14 cellular contexts compared by ENCODE assay signal in the genomic region with DNA sequence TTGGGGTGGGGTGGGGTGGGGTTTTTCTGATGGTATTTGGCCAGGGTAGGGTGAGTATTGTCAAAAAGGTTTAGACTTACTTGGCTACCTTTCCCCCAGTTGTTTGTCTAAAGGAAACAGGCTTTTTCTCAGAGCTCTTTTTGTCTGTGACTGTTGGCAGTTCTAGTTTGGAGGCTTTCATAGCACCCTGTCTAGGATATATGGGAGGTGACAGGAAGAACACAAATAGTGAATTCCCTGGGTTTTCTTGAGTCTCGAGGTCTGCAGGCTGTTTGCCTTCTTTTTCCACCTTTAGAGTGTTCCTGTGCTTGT. TPM values are rescaled to one million over a fixed set of nuclear protein-coding genes. Genes with fewer than 3 reads are reported as not detected.
DNase-seq lines count a peak whose midpoint lies in the region; ATAC-seq, FAIRE-seq and TF ChIP-seq lines count a peak whose summit lies in the region.
"Had no signal": no experiment of that assay in that cellular context is flagged by ENCODE, and none has a peak within 500 bp of the region (broad histone marks: within the 10 kb centered on the region; RNA-seq: fewer than 3 reads in every experiment).

No MANE protein-coding gene starts in this region.

- CTCF ChIA-PET in CD4-positive, alpha-beta memory T cell (lab: Charles Lee; ENCODE audit: partially characterized antibody): interaction anchor here (1.0 to 3.8 kb wide), 15 partner anchors 8 to 275 kb away, joined by 3 to 52 read pairs (median 5); a partner anchor contains a TSS
- CTCF ChIA-PET in endothelial cell of umbilical vein (lab: Charles Lee): interaction anchor here (0.6 to 2.5 kb wide), 20 partner anchors 9 to 1472 kb away, joined by 3 to 14 read pairs (median 3); no protein-coding TSS in a partner anchor

- no peak for ATAC-seq in gastroesophageal sphincter
- no peak for ATAC-seq in esophagus mucosa

- TF ChIP-seq POLR2A in endothelial cell of umbilical vein (IDR thresholded peaks at IDR 0.05; ENCODE audit: low read depth, low read length) (no peak), gastroesophageal sphincter (IDR thresholded peaks at IDR 0.05) (no peak)

- no peak overlapping the region for H3K18ac ChIP-seq in mesendoderm (ENCODE audit: low read length)

- no peaks in the 10 kb centered on the region for H3K79me1 ChIP-seq in mesendoderm (ENCODE audit: low read length)

- no peak overlapping the region for H3K56ac ChIP-seq in mesendoderm (ENCODE audit: low read length)

- no peak overlapping the region for H4K5ac ChIP-seq in mesendoderm (ENCODE audit: low read length)

- H3K27ac Mint-ChIP-seq in CD4-positive, alpha-beta memory T cell: peak overlapping the region; percentile 13 to 92 (median 80)

- H3K4me2 ChIP-seq in endothelial cell of umbilical vein (ENCODE audit: insufficient read depth, low read length): no peak overlapping the region
- no peak overlapping the region for H3K4me2 ChIP-seq in mesendoderm (ENCODE audit: low read length)

- H2BK120ac ChIP-seq in mesendoderm (ENCODE audit: low read depth, low read length): no peak overlapping the region

- intact Hi-C loops in CD4-positive, alpha-beta memory T cell (cut with micrococcal nuclease): loop anchor here (1.0 to 10.0 kb wide), 4 partner anchors 10 to 272 kb away; no protein-coding TSS in a partner anchor
- intact Hi-C loops in endothelial cell of umbilical vein (cut with micrococcal nuclease): loop anchor here (1.0 kb wide), 2 partner anchors 189 to 274 kb away; no protein-coding TSS in a partner anchor

- POLR2A ChIA-PET in CD4-positive, alpha-beta memory T cell (lab: Charles Lee; ENCODE audit: partially characterized antibody): interaction anchor here (0.9 to 3.3 kb wide), 12 partner anchors 10 to 277 kb away, joined by 3 to 41 read pairs (median 8); a partner anchor contains a TSS
- POLR2A ChIA-PET in endothelial cell of umbilical vein (lab: Charles Lee): no interaction called here

- no peak overlapping the region for H2AFZ ChIP-seq in endothelial cell of umbilical vein (ENCODE audit: low read depth, low read length)

- no peak overlapping the region for H3K27ac ChIP-seq in 22Rv1
- peak overlapping the region; percentile 35 for H3K27ac ChIP-seq in CD4-positive, alpha-beta memory T cell (ENCODE audit: low read depth, low read length)
- H3K27ac ChIP-seq in VCaP: no peak overlapping the region
- H3K27ac ChIP-seq in endothelial cell of umbilical vein (ENCODE audit: insufficient read depth, low read depth, low read length): no peak overlapping the region
- no peak overlapping the region for H3K27ac ChIP-seq in mesendoderm (ENCODE audit: low read depth, low read length)
- H3K27ac ChIP-seq in gastroesophageal sphincter: no peak overlapping the region
- H3K27ac ChIP-seq: breast epithelium, dorsolateral prefrontal cortex, pancreas, suprapubic skin had no signal

- no peaks in the 10 kb centered on the region for H3K9me3 ChIP-seq in CD4-positive, alpha-beta memory T cell (ENCODE audit: control insufficient read depth in 1 of 2, low read length in 2 of 2)
- H3K9me3 ChIP-seq in endothelial cell of umbilical vein (replicated peaks; ENCODE audit: control insufficient read depth, insufficient read depth, low read length) (no peaks in the 10 kb centered on the region), gastroesophageal sphincter (no peaks in the 10 kb centered on the region)
- H3K9me3 ChIP-seq: esophagus squamous epithelium, pancreas, suprapubic skin had no signal

- H3K4me1 Mint-ChIP-seq in CD4-positive, alpha-beta memory T cell: peaks cover 37 to 69% (median 53%) of the 10 kb centered on the region in 4 donors

- no peak overlapping the region for H2AK5ac ChIP-seq in mesendoderm (ENCODE audit: low read length)

- no peak overlapping the region for H3K23ac ChIP-seq in mesendoderm (ENCODE audit: low read length)

- peaks cover 0 to 5% (median 1%) of the 10 kb centered on the region in 8 donors for H3K9me3 Mint-ChIP-seq in CD4-positive, alpha-beta memory T cell

- DNase-seq in CD4-positive, alpha-beta memory T cell: no peak
- DNase-seq in endothelial cell of umbilical vein (ENCODE audit: low read depth, low spot score) (peak; percentile 6), mesendoderm (no peak), OCI-M2 (lab: John Stamatoyannopoulos, UW; ENCODE audit: unreplicated experiment) (no peak)
- DNase-seq: esophagus squamous epithelium, NCI-H1105 treated with DMSO at 0.1 percent for 48 hours had no signal

- no TSS peak for BruUV-seq in endothelial cell of umbilical vein (replicated peaks; lab: Mats Ljungman, UMichigan)

- H3K4ac ChIP-seq in mesendoderm (ENCODE audit: low read depth, low read length): no peak overlapping the region

- no peak overlapping the region for H2BK15ac ChIP-seq in mesendoderm (replicated peaks; ENCODE audit: low read depth)

- peaks cover 6 to 34% of the 10 kb centered on the region in 2 donors for H3K36me3 Mint-ChIP-seq in CD4-positive, alpha-beta memory T cell

- WGBS in mesendoderm (ENCODE audit: extremely low coverage, insufficient coverage, low lambda C conversion rate): no CpG with 5 or more reads among the region's 1 CpG
- WGBS in gastroesophageal sphincter (ENCODE audit: low coverage in 1 of 2), 2 donors: 33% methylated on average over 1 of the region's 1 CpG; no CpG with 5 or more reads in 1 of the 2 donors

- no peaks in the 10 kb centered on the region for H3K9me1 ChIP-seq in endothelial cell of umbilical vein (replicated peaks; ENCODE audit: control insufficient read depth, extremely low read depth, insufficient read depth, low read length)

- no peaks in the 10 kb centered on the region for H3K36me3 ChIP-seq in CD4-positive, alpha-beta memory T cell (ENCODE audit: insufficient read depth, low read length)
- H3K36me3 ChIP-seq in endothelial cell of umbilical vein (ENCODE audit: control insufficient read depth in 2 of 2, extremely low read depth in 1 of 2, insufficient read depth in 2 of 2, low read length in 2 of 2) (no peaks in the 10 kb centered on the region), mesendoderm (ENCODE audit: control insufficient read depth, insufficient read depth, low read length) (no peaks in the 10 kb centered on the region), gastroesophageal sphincter (no peaks in the 10 kb centered on the region)
- H3K36me3 ChIP-seq: breast epithelium, esophagus squamous epithelium, pancreas, suprapubic skin had no signal

- dilution Hi-C loops in endothelial cell of umbilical vein (cut with MboI; ENCODE audit: extremely low pct_ligation_motif_present, low sequenced_read_pairs): no loop called here

- peak overlapping the region in 4 of 8 donors; percentile 39 to 64 (median 54) for H3K4me3 Mint-ChIP-seq in CD4-positive, alpha-beta memory T cell

- no peak overlapping the region for H3K4me3 ChIP-seq in CD4-positive, alpha-beta memory T cell (ENCODE audit: low read length in 2 of 2)
- H3K4me3 ChIP-seq in endothelial cell of umbilical vein (replicated peaks in 1 of 3; ENCODE audit: insufficient read depth in 1 of 3, low read depth in 1 of 3, low read length in 3 of 3): no peak overlapping the region
- H3K4me3 ChIP-seq in mesendoderm (ENCODE audit: low read length): no peak overlapping the region
- no peak overlapping the region for H3K4me3 ChIP-seq in gastroesophageal sphincter
- H3K4me3 ChIP-seq: breast epithelium, dorsolateral prefrontal cortex, esophagus squamous epithelium, pancreas, suprapubic skin had no signal

- H3K27me3 Mint-ChIP-seq in CD4-positive, alpha-beta memory T cell: no peaks in the 10 kb centered on the region

- H3K4me1 ChIP-seq in CD4-positive, alpha-beta memory T cell (ENCODE audit: insufficient read depth, low read length): peaks cover 76% of the 10 kb centered on the region
- H3K4me1 ChIP-seq in endothelial cell of umbilical vein (ENCODE audit: control insufficient read depth, extremely low read depth, insufficient read depth, low read length) (no peaks in the 10 kb centered on the region), mesendoderm (ENCODE audit: control insufficient read depth, low read depth, low read length) (no peaks in the 10 kb centered on the region), gastroesophageal sphincter (no peaks in the 10 kb centered on the region)
- H3K4me1 ChIP-seq: breast epithelium, pancreas, suprapubic skin had no signal

- H4K20me1 ChIP-seq in endothelial cell of umbilical vein (replicated peaks; ENCODE audit: control insufficient read depth, extremely low read depth, insufficient read depth, low read length): no peaks in the 10 kb centered on the region

- H3K79me2 ChIP-seq in endothelial cell of umbilical vein (ENCODE audit: control insufficient read depth, insufficient read depth, low read length) (peaks cover 8% of the 10 kb centered on the region), mesendoderm (ENCODE audit: control insufficient read depth, insufficient read depth, low read length) (peaks cover 2% of the 10 kb centered on the region)

- H3K9ac ChIP-seq in endothelial cell of umbilical vein (replicated peaks; ENCODE audit: extremely low read depth, insufficient read depth, low read length) (no peak overlapping the region), mesendoderm (ENCODE audit: low read length) (no peak overlapping the region)

- no peak for FAIRE-seq in endothelial cell of umbilical vein (lab: Jason Lieb, UNC)
- FAIRE-seq: pancreas had no signal

- H2BK5ac ChIP-seq in mesendoderm (ENCODE audit: low read length): no peak overlapping the region

- no peak overlapping the region for H4K8ac ChIP-seq in mesendoderm (ENCODE audit: low read depth, low read length)

- TF ChIP-seq CTCF in 22Rv1 (IDR thresholded peaks at IDR 0.05) (peak; percentile 11), VCaP (conservative IDR thresholded peaks at IDR 0.05) (peak; percentile 46), endothelial cell of umbilical vein (IDR thresholded peaks at IDR 0.05; ENCODE audit: extremely low read depth in 1 of 2, insufficient read depth in 1 of 2, low read depth in 1 of 2, low read length in 2 of 2) (no peak), gastroesophageal sphincter (IDR thresholded peaks at IDR 0.05) (no peak)

- no peak for TF ChIP-seq EP300 in gastroesophageal sphincter (IDR thresholded peaks at IDR 0.05)

- H3K27me3 ChIP-seq in CD4-positive, alpha-beta memory T cell (ENCODE audit: insufficient read depth, low read length): no peaks in the 10 kb centered on the region
- H3K27me3 ChIP-seq in endothelial cell of umbilical vein (ENCODE audit: control insufficient read depth in 2 of 2, insufficient read depth in 2 of 2, low read length in 2 of 2) (no peaks in the 10 kb centered on the region), mesendoderm (ENCODE audit: insufficient read depth, low read length, poor library complexity) (no peaks in the 10 kb centered on the region), gastroesophageal sphincter (no peaks in the 10 kb centered on the region)
- H3K27me3 ChIP-seq: breast epithelium, esophagus squamous epithelium, pancreas, suprapubic skin had no signal

RNA-seq across cellular contexts. Expression of a gene that starts 13.5 kb away (rescaled TPM):
- 100 to 1,000 TPM; 130 to 139 TPM for total RNA-seq in CD4-positive, alpha-beta memory T cell
- 10 to 100 TPM; 39.7 to 68.1 TPM for polyA plus RNA-seq in CD4-positive, alpha-beta memory T cell
- total RNA-seq in endothelial cell of umbilical vein: 61.6 and 63.6 TPM in 2 replicates
- 24.4 and 27.7 TPM in 2 replicates for polyA plus RNA-seq in endothelial cell of umbilical vein
- polyA plus RNA-seq in endothelial cell of umbilical vein (2011; cell fraction: cytosol; rRNA removed): 31.2 and 35.5 TPM in 2 replicates
- 32.1 and 40.2 TPM in 2 replicates for polyA plus RNA-seq in endothelial cell of umbilical vein (2011; cell fraction: nucleus; rRNA removed)
- 57.6 and 68.6 TPM in 2 replicates for polyA plus RNA-seq in endothelial cell of umbilical vein (2012)
- 90.1 and 96.1 TPM in 2 replicates for polyA minus RNA-seq in endothelial cell of umbilical vein
- polyA minus RNA-seq in endothelial cell of umbilical vein (2011; cell fraction: cytosol; rRNA and poly(A)+ RNA removed): 51.0 TPM
- 30.3 and 38.4 TPM in 2 replicates for polyA minus RNA-seq in endothelial cell of umbilical vein (2011; cell fraction: nucleus; rRNA and poly(A)+ RNA removed)
- polyA plus RNA-seq in mesendoderm (2013, experiment 1 of 2): 4.9 TPM
- polyA plus RNA-seq in mesendoderm (2013, experiment 2 of 2): 4.8 TPM
- total RNA-seq in gastroesophageal sphincter: 10 to 100 TPM; 33.8 to 55.4 (median 46.4) TPM
- 18.9 TPM for total RNA-seq in esophagus mucosa

Comparison
In these comparisons a context has a peak if more than half of its experiments do, and no peak if none do; other contexts are left out.
1. CTCF ChIP-seq: peak in 22Rv1 (single experiment) and VCaP (single experiment); none in endothelial cell of umbilical vein (0 of 2) and gastroesophageal sphincter (0 of 4).